Comparison of ENCODE assay signal across 29 cellular contexts in the genomic region with DNA sequence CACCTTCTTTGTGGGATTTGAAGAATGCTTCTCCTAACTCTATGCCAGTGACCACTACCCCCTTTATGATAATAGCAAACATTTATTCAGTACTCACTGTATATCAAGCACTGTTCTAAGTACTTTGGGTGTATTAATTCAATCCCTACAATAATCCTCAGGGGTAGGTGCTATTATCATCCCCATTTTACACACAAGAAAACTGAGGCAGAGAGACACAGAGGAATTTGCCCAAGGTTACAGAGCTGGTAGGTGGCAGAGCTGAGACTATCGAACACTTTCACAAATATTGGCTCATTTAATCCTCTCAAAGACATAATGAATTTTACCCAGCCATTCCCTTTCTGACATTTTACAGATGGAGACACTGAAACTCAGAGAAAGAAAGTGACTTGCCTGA.
"Had no signal": no experiment of that assay in that cellular context is flagged by ENCODE, and none has a peak within 500 bp of the region (broad histone marks: within the 10 kb centered on the region; RNA-seq: fewer than 3 reads in every experiment).

No MANE protein-coding gene starts in this region.

- H3K4me3 ChIP-seq: stomach, suprapubic skin, testis, thoracic aorta, thyroid gland, tibial artery, tibial nerve, transverse colon, upper lobe of left lung, upper lobe of right lung, uterus, vagina had no signal

- H3K4me1 ChIP-seq: upper lobe of right lung, uterus had no signal

- H3K27me3 ChIP-seq: stomach, suprapubic skin, testis, thyroid gland, tibial artery, tibial nerve, transverse colon, upper lobe of left lung, upper lobe of right lung, uterus, vagina had no signal

- FAIRE-seq: urothelium cell line had no signal

- H3K9me3 Mint-ChIP-seq: stimulated activated effector memory CD8-positive, alpha-beta T cell treated with anti-CD3 and anti-CD28 coated beads, Interleukin-12 subunit alpha, Interleukin-12 subunit beta, amount 100 ng/mL, for 72 hours; stimulated activated memory B cell treated with anti-CD40 and anti-IgM and Interleukin-4, amounts not matched to agents 10 μg/mL and 1 μg/mL and 100 μg/mL, for 72 hours; stimulated activated naive B cell treated with anti-CD40 and anti-IgM and Interleukin-4, amounts not matched to agents 10 μg/mL and 1 μg/mL and 100 μg/mL, for 72 hours; stimulated activated naive CD8-positive, alpha-beta T cell treated with anti-CD3 and anti-CD28 coated beads, Interleukin-15, amount 100 ng/mL, for 72 hours; stimulated activated naive CD8-positive, alpha-beta T cell treated with anti-CD3 and anti-CD28 coated beads, Interleukin-15, Interleukin-2, amounts not matched to agents 100 ng/mL and 50 ng/mL, for 24 hours; type B pancreatic cell had no signal

- H3K27ac Mint-ChIP-seq: stimulated activated effector memory CD8-positive, alpha-beta T cell treated with anti-CD3 and anti-CD28 coated beads, Interleukin-12 subunit alpha, Interleukin-12 subunit beta, amount 100 ng/mL, for 72 hours; stimulated activated memory B cell treated with anti-CD40 and anti-IgM and Interleukin-4, amounts not matched to agents 10 μg/mL and 1 μg/mL and 100 μg/mL, for 72 hours; stimulated activated naive B cell treated with anti-CD40 and anti-IgM and Interleukin-4, amounts not matched to agents 10 μg/mL and 1 μg/mL and 100 μg/mL, for 72 hours; stimulated activated naive CD8-positive, alpha-beta T cell treated with anti-CD3 and anti-CD28 coated beads, Interleukin-15, amount 100 ng/mL, for 72 hours; stimulated activated naive CD8-positive, alpha-beta T cell treated with anti-CD3 and anti-CD28 coated beads, Interleukin-15, Interleukin-2, amounts not matched to agents 100 ng/mL and 50 ng/mL, for 24 hours; type B pancreatic cell had no signal

- H3K27ac ChIP-seq: stomach, suprapubic skin, testis, thoracic aorta, thyroid gland, tibial artery, tibial nerve, transverse colon, upper lobe of left lung, upper lobe of right lung, uterus, vagina had no signal

- H3K4me1 Mint-ChIP-seq: stimulated activated effector memory CD8-positive, alpha-beta T cell treated with anti-CD3 and anti-CD28 coated beads, Interleukin-12 subunit alpha, Interleukin-12 subunit beta, amount 100 ng/mL, for 72 hours; stimulated activated memory B cell treated with anti-CD40 and anti-IgM and Interleukin-4, amounts not matched to agents 10 μg/mL and 1 μg/mL and 100 μg/mL, for 72 hours; stimulated activated naive B cell treated with anti-CD40 and anti-IgM and Interleukin-4, amounts not matched to agents 10 μg/mL and 1 μg/mL and 100 μg/mL, for 72 hours; stimulated activated naive CD8-positive, alpha-beta T cell treated with anti-CD3 and anti-CD28 coated beads, Interleukin-15, amount 100 ng/mL, for 72 hours had no signal

- DNase-seq: stimulated activated CD4-positive, alpha-beta T cell treated with anti-CD3 and anti-CD28 coated beads, Interleukin-2, amount 100 ng/mL, for 48 hours; stimulated activated CD4-positive, alpha-beta T cell treated with anti-CD3 and anti-CD28 coated beads, Interleukin-4, amount 100 ng/mL, for 1 hour; stimulated activated CD4-positive, alpha-beta T cell treated with anti-CD3 and anti-CD28 coated beads, Interleukin-4, amount 100 ng/mL, for 24 hours; stimulated activated CD4-positive, alpha-beta T cell treated with anti-CD3 and anti-CD28 coated beads, Interleukin-4, amount 100 ng/mL, for 4 hours; stimulated activated CD8-positive, alpha-beta memory T cell treated with anti-CD3 and anti-CD28 coated beads, Interleukin-4, amount 100 ng/mL, for 48 hours; stimulated activated naive B cell treated with anti-CD40 and anti-IgM and Interleukin-4, amounts not matched to agents 10 μg/mL and 1 μg/mL and 100 μg/mL, for 72 hours; stimulated activated naive CD4-positive, alpha-beta T cell; stimulated activated naive CD4-positive, alpha-beta T cell treated with Interleukin-2 at 50 U/mL for 16 hours; stimulated activated naive CD8-positive, alpha-beta T cell treated with anti-CD3 and anti-CD28 coated beads, Interleukin-15, amount 100 ng/mL, for 72 hours; stimulated activated naive CD8-positive, alpha-beta T cell treated with anti-CD3 and anti-CD28 coated beads, Interleukin-15, Interleukin-2, amounts not matched to agents 100 U/mL and 50 U/mL, for 24 hours; stomach; substantia nigra; testis; thyroid gland; tibial artery; transverse colon; trophoblast cell; upper lobe of left lung; upper lobe of right lung; uterus had no signal

- H3K4me3 Mint-ChIP-seq: stimulated activated effector memory CD8-positive, alpha-beta T cell treated with anti-CD3 and anti-CD28 coated beads, Interleukin-12 subunit alpha, Interleukin-12 subunit beta, amount 100 ng/mL, for 72 hours; stimulated activated memory B cell treated with anti-CD40 and anti-IgM and Interleukin-4, amounts not matched to agents 10 μg/mL and 1 μg/mL and 100 μg/mL, for 72 hours; stimulated activated naive B cell treated with anti-CD40 and anti-IgM and Interleukin-4, amounts not matched to agents 10 μg/mL and 1 μg/mL and 100 μg/mL, for 72 hours; stimulated activated naive CD8-positive, alpha-beta T cell treated with anti-CD3 and anti-CD28 coated beads, Interleukin-15, amount 100 ng/mL, for 72 hours; stimulated activated naive CD8-positive, alpha-beta T cell treated with anti-CD3 and anti-CD28 coated beads, Interleukin-15, Interleukin-2, amounts not matched to agents 100 ng/mL and 50 ng/mL, for 24 hours; type B pancreatic cell had no signal

- H3K27me3 Mint-ChIP-seq: stimulated activated memory B cell treated with anti-CD40 and anti-IgM and Interleukin-4, amounts not matched to agents 10 μg/mL and 1 μg/mL and 100 μg/mL, for 72 hours; stimulated activated naive B cell treated with anti-CD40 and anti-IgM and Interleukin-4, amounts not matched to agents 10 μg/mL and 1 μg/mL and 100 μg/mL, for 72 hours; stimulated activated naive CD8-positive, alpha-beta T cell treated with anti-CD3 and anti-CD28 coated beads, Interleukin-15, amount 100 ng/mL, for 72 hours; stimulated activated naive CD8-positive, alpha-beta T cell treated with anti-CD3 and anti-CD28 coated beads, Interleukin-15, Interleukin-2, amounts not matched to agents 100 ng/mL and 50 ng/mL, for 24 hours; type B pancreatic cell had no signal

- H3K36me3 Mint-ChIP-seq: stimulated activated effector memory CD8-positive, alpha-beta T cell treated with anti-CD3 and anti-CD28 coated beads, Interleukin-12 subunit alpha, Interleukin-12 subunit beta, amount 100 ng/mL, for 72 hours; stimulated activated memory B cell treated with anti-CD40 and anti-IgM and Interleukin-4, amounts not matched to agents 10 μg/mL and 1 μg/mL and 100 μg/mL, for 72 hours; stimulated activated naive B cell treated with anti-CD40 and anti-IgM and Interleukin-4, amounts not matched to agents 10 μg/mL and 1 μg/mL and 100 μg/mL, for 72 hours; type B pancreatic cell had no signal

- H3K36me3 ChIP-seq: stomach, suprapubic skin, thoracic aorta, thyroid gland, tibial artery, tibial nerve, transverse colon, upper lobe of left lung, upper lobe of right lung, uterus, vagina had no signal

- H3K9me3 ChIP-seq: stomach, suprapubic skin, testis, thoracic aorta, thyroid gland, tibial artery, tibial nerve, transverse colon, upper lobe of left lung, upper lobe of right lung, uterus, vagina had no signal

- ATAC-seq: stimulated activated effector memory CD8-positive, alpha-beta T cell treated with anti-CD3 and anti-CD28 coated beads, Interleukin-12 subunit alpha, Interleukin-12 subunit beta, amount 100 ng/mL, for 72 hours; stimulated activated memory B cell treated with anti-CD40 and anti-IgM and Interleukin-4, amounts not matched to agents 10 μg/mL and 1 μg/mL and 100 μg/mL, for 72 hours; stimulated activated naive B cell treated with anti-CD40 and anti-IgM and Interleukin-4, amounts not matched to agents 10 μg/mL and 1 μg/mL and 100 μg/mL, for 72 hours; stimulated activated naive CD8-positive, alpha-beta T cell treated with anti-CD3 and anti-CD28 coated beads, Interleukin-15, amount 100 ng/mL, for 72 hours; stimulated activated naive CD8-positive, alpha-beta T cell treated with anti-CD3 and anti-CD28 coated beads, Interleukin-15, Interleukin-2, amounts not matched to agents 100 U/mL and 50 U/mL, for 24 hours; upper lobe of right lung had no signal
